In the genomic region with DNA sequence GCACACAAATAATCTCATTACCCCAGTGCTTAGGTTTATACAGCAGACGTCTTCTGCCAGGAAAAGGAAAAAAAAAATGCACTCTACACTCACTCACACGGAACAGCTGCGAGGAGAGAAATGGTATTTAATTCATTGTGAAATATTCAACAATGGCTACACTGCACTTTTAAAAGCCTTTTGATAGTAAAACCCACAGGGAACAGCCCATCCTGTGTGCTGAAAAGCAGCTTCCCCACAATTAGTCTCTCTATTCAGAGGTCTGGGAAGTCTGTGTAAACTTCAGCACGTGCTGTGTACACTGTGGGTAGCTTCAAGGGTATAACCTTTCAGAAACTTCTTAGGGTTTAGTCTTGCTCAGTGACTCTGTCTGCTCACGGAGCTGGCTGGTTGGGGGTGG, we compare ENCODE assay signal across 9 cellular contexts. TPM values are rescaled to one million over a fixed set of nuclear protein-coding genes. Genes with fewer than 3 reads are reported as not detected.
A peak's percentile ranks its signal among the peaks of the same experiment; 100 is the strongest.
DNase-seq lines count a peak whose midpoint lies in the region; ATAC-seq and TF ChIP-seq lines count a peak whose summit lies in the region.
"Had no signal": no experiment of that assay in that cellular context is flagged by ENCODE, and none has a peak within 500 bp of the region (broad histone marks: within the 10 kb centered on the region; RNA-seq: fewer than 3 reads in every experiment).

No MANE protein-coding gene starts in this region.

- H4K20me1 ChIP-seq in BLaER1 treated with 17β-estradiol and CSF1 and Interleukin-3, amounts not matched to agents 10 nM and 100 nM = no peaks in the 10 kb centered on the region

- intact Hi-C loops in mucosa of descending colon (cut with DNase I, micrococcal nuclease) = no loop called here

- no peaks in the 10 kb centered on the region for H3K9me3 Mint-ChIP-seq in activated naive CD4-positive, alpha-beta T cell treated with anti-CD3 and anti-CD28 coated beads, Interleukin-2, amount 50 U/mL, for 72 hours
- H3K9me3 Mint-ChIP-seq in endodermal cell = no peaks in the 10 kb centered on the region

- TF ChIP-seq CTCF in mucosa of descending colon (IDR thresholded peaks at IDR 0.05) (no peak), endodermal cell (conservative IDR thresholded peaks at IDR 0.05) (no peak)

- DNase-seq in Jurkat, Clone E6-1 (ENCODE audit: low read depth, low spot score) = peak; percentile 64
- no peak for DNase-seq in activated naive CD4-positive, alpha-beta T cell treated with anti-CD3 and anti-CD28 coated beads, Interleukin-2, amount 50 U/mL, for 72 hours (ENCODE audit: low spot score in 2 of 2)
- DNase-seq in mucosa of descending colon (no peak), NCI-H2227 treated with DMSO at 0.1 percent for 48 hours (lab: John Stamatoyannopoulos, UW) (no peak), endodermal cell (no peak)
- DNase-seq: small intestine had no signal

- peak overlapping the region in 10 of 11 experiments; percentile 29 to 75 (median 68); a peak in 19 of 22 replicates for H3K9ac ChIP-seq in BLaER1 treated with 17β-estradiol and CSF1 and Interleukin-3, amounts not matched to agents 10 nM and 100 nM
- H3K9ac ChIP-seq in endodermal cell (ENCODE audit: extremely low read depth, low read length, poor library complexity, severe bottlenecking) = no peak overlapping the region

- peak overlapping the region in 10 of 11 experiments; percentile 42 to 97 (median 78); a peak in 19 of 22 replicates for H3K27ac ChIP-seq in BLaER1 treated with 17β-estradiol and CSF1 and Interleukin-3, amounts not matched to agents 10 nM and 100 nM
- no peak overlapping the region for H3K27ac ChIP-seq in endodermal cell (ENCODE audit: low read depth, low read length)

- ATAC-seq in activated naive CD4-positive, alpha-beta T cell treated with anti-CD3 and anti-CD28 coated beads, Interleukin-2, amount 50 U/mL, for 72 hours = peak; percentile 57 to 66
- ATAC-seq in mucosa of descending colon (peak; percentile 38), HG02588 (IDR thresholded peaks at IDR 0.05; ENCODE audit: unreplicated experiment) (no peak), GM21390 (IDR thresholded peaks at IDR 0.05; ENCODE audit: unreplicated experiment) (no peak)

- peaks cover 0 to 4% of the 10 kb centered on the region in 2 donors for H3K36me3 Mint-ChIP-seq in activated naive CD4-positive, alpha-beta T cell treated with anti-CD3 and anti-CD28 coated beads, Interleukin-2, amount 50 U/mL, for 72 hours
- no peaks in the 10 kb centered on the region for H3K36me3 Mint-ChIP-seq in endodermal cell (ENCODE audit: low read depth)

- H3K4me3 Mint-ChIP-seq in endodermal cell = no peak overlapping the region

- H3K4me1 ChIP-seq in BLaER1 treated with 17β-estradiol and CSF1 and Interleukin-3, amounts not matched to agents 10 nM and 100 nM = peaks cover 58 to 77% (median 70%) of the 10 kb centered on the region in 10 experiments
- H3K4me1 ChIP-seq in mucosa of descending colon (ENCODE audit: low read depth) = peaks cover 13% of the 10 kb centered on the region
- H3K4me1 ChIP-seq in endodermal cell (ENCODE audit: control insufficient read depth, insufficient read depth, low read length) = peaks cover 8% of the 10 kb centered on the region

- peak overlapping the region in 1 of 2 donors; percentile 60 for H3K27ac Mint-ChIP-seq in activated naive CD4-positive, alpha-beta T cell treated with anti-CD3 and anti-CD28 coated beads, Interleukin-2, amount 50 U/mL, for 72 hours
- H3K27ac Mint-ChIP-seq in endodermal cell = no peak overlapping the region

- peaks cover 19% of the 10 kb centered on the region for H3K4me1 Mint-ChIP-seq in endodermal cell

- H3K27me3 Mint-ChIP-seq in endodermal cell (ENCODE audit: insufficient read depth) = peaks cover 28% of the 10 kb centered on the region

- H3K36me3 ChIP-seq in BLaER1 treated with 17β-estradiol and CSF1 and Interleukin-3, amounts not matched to agents 10 nM and 100 nM = no peaks in the 10 kb centered on the region
- H3K36me3 ChIP-seq in mucosa of descending colon (ENCODE audit: low read depth) = no peaks in the 10 kb centered on the region
- H3K36me3 ChIP-seq in endodermal cell (ENCODE audit: control insufficient read depth, insufficient read depth, low read length) = no peaks in the 10 kb centered on the region

- no peaks in the 10 kb centered on the region for H3K27me3 ChIP-seq in BLaER1 treated with 17β-estradiol and CSF1 and Interleukin-3, amounts not matched to agents 10 nM and 100 nM
- H3K27me3 ChIP-seq in endodermal cell (ENCODE audit: control insufficient read depth, insufficient read depth, low read length, poor library complexity, severe bottlenecking) = peaks cover 44% of the 10 kb centered on the region

- no peaks in the 10 kb centered on the region for H3K9me3 ChIP-seq in BLaER1 treated with 17β-estradiol and CSF1 and Interleukin-3, amounts not matched to agents 10 nM and 100 nM (replicated peaks in 1 of 11)
- H3K9me3 ChIP-seq in mucosa of descending colon (no peaks in the 10 kb centered on the region), endodermal cell (ENCODE audit: control insufficient read depth, low read length) (no peaks in the 10 kb centered on the region)

- peak overlapping the region; percentile 77 to 94 (median 86) for H3K4me2 ChIP-seq in BLaER1 treated with 17β-estradiol and CSF1 and Interleukin-3, amounts not matched to agents 10 nM and 100 nM

- H3K4me3 ChIP-seq in BLaER1 treated with 17β-estradiol and CSF1 and Interleukin-3, amounts not matched to agents 10 nM and 100 nM = peak overlapping the region in 4 of 10 experiments; percentile 22 to 42 (median 29); a peak in 5 of 20 replicates
- no peak overlapping the region for H3K4me3 ChIP-seq in Jurkat, Clone E6-1 (ENCODE audit: low read length)
- no peak overlapping the region for H3K4me3 ChIP-seq in mucosa of descending colon
- no peak overlapping the region for H3K4me3 ChIP-seq in endodermal cell (ENCODE audit: low read length)

- 51% methylated on average over 3 of the region's 5 CpGs; no CpG with 5 or more reads in 1 of the 2 experiments for WGBS in endodermal cell (ENCODE audit: insufficient coverage in 1 of 2, insufficient read length in 1 of 2), 2 experiments

RNA-seq across cellular contexts. Expression of gene ETS1, which starts 42.7 kb away (rescaled TPM):
- polyA plus RNA-seq in Jurkat, Clone E6-1 (2012; ENCODE audit: insufficient read depth, insufficient read length) = 114 TPM
- total RNA-seq in activated naive CD4-positive, alpha-beta T cell treated with anti-CD3 and anti-CD28 coated beads, Interleukin-2, amount 50 U/mL, for 72 hours = 100 to 1,000 TPM; 176 to 461 TPM
- total RNA-seq in mucosa of descending colon (10 to 100 TPM; 36.5 to 41.2 (median 38.6) TPM), endodermal cell (10 to 100 TPM; 34.3 to 36.4 TPM)
- polyA plus RNA-seq in endodermal cell (2013, experiment 1 of 2) = 24.1 TPM
- polyA plus RNA-seq in endodermal cell (2013, experiment 2 of 2) = 23.3 TPM

Comparison
In these comparisons a context has a peak if more than half of its experiments do, and no peak if none do; other contexts are left out.
1. ATAC-seq: peak in activated naive CD4-positive, alpha-beta T cell treated with anti-CD3 and anti-CD28 coated beads, Interleukin-2, amount 50 U/mL, for 72 hours (2 of 2) and mucosa of descending colon (single experiment); none in HG02588 (single experiment) and GM21390 (single experiment).
2. RNA of gene ETS1, which starts 42.7 kb away (total RNA-seq): 176 to 461 TPM in activated naive CD4-positive, alpha-beta T cell treated with anti-CD3 and anti-CD28 coated beads, Interleukin-2, amount 50 U/mL, for 72 hours; 36.5 to 41.2 TPM in mucosa of descending colon and 34.3 to 36.4 TPM in endodermal cell; every median in the first group is over 4 times any median in the second.